ENCODE assay signal across 1 cellular context in genomic region chr11:249062-249461, GRCh38.
A peak's percentile ranks its signal among the peaks of the same experiment; 100 is the strongest.
TF ChIP-seq lines count a peak whose summit lies in the region.

No MANE protein-coding gene starts in this region.

TF ChIP-seq in K562, 482 proteins besides CTCF, POLR2A, EP300 and RAD21:
- no peak for TF ChIP-seq ZC3H4 (CRISPR knock-in tag; IDR thresholded peaks at IDR 0.05; ENCODE audit: borderline replicate concordance)
- TF ChIP-seq SUPT5H (IDR thresholded peaks at IDR 0.05), result peak; percentile 52
- no peak for TF ChIP-seq JUN (IDR thresholded peaks at IDR 0.05; ENCODE audit: borderline replicate concordance, low read depth, low read length)
- TF ChIP-seq JUN (CRISPR knock-in tag; IDR thresholded peaks at IDR 0.05; ENCODE audit: borderline replicate concordance), result no peak
- no peak for TF ChIP-seq TARDBP (IDR thresholded peaks at IDR 0.05)
- peak; percentile 19 for TF ChIP-seq POLR2B (IDR thresholded peaks at IDR 0.05; ENCODE audit: low read depth, partially characterized antibody)
